In genomic region chr13:34748078-34748477, GRCh38 we compare ENCODE assay signal across 11 cellular contexts.
DNase-seq lines count a peak whose midpoint lies in the region; ATAC-seq and TF ChIP-seq lines count a peak whose summit lies in the region.
"Had no signal": no experiment of that assay in that cellular context is flagged by ENCODE, and none has a peak within 500 bp of the region (broad histone marks: within the 10 kb centered on the region; RNA-seq: fewer than 3 reads in every experiment).

No MANE protein-coding gene starts in this region.

- H3K27ac Mint-ChIP-seq in Calu3 (ENCODE audit: unreplicated experiment) (peak overlapping the region; percentile 94), mesothelial cell of epicardium (peak overlapping the region; percentile 83)
- H3K27ac Mint-ChIP-seq in natural killer cell treated with Interleukin-12 subunit alpha and Interleukin-12 subunit beta and Interleukin-15 and Interleukin-18, amount 100 ng/mL, for 72 hours = no peak overlapping the region

- H3K9me3 Mint-ChIP-seq in Calu3 (ENCODE audit: low read depth, unreplicated experiment) (peaks cover 11% of the 10 kb centered on the region), mesothelial cell of epicardium (peaks cover 29% of the 10 kb centered on the region)
- H3K9me3 Mint-ChIP-seq in natural killer cell treated with Interleukin-12 subunit alpha and Interleukin-12 subunit beta and Interleukin-15 and Interleukin-18, amount 100 ng/mL, for 72 hours = peaks cover 18% of the 10 kb centered on the region
- H3K9me3 Mint-ChIP-seq: type B pancreatic cell had no signal

- TF ChIP-seq CTCF in Calu3 (IDR thresholded peaks at IDR 0.05; ENCODE audit: unreplicated experiment) (no peak), dorsolateral prefrontal cortex (IDR thresholded peaks at IDR 0.05 in 54 of 56, conservative IDR thresholded peaks at IDR 0.05 in 2 of 56; ENCODE audit: low read depth in 1 of 56, partially characterized antibody in 56 of 56) (no peak), mesothelial cell of epicardium (IDR thresholded peaks at IDR 0.05; ENCODE audit: unreplicated experiment) (no peak)

- no peak overlapping the region for H3K4me3 Mint-ChIP-seq in Calu3 (ENCODE audit: low read depth, unreplicated experiment)
- no peak overlapping the region for H3K4me3 Mint-ChIP-seq in mesothelial cell of epicardium
- no peak overlapping the region for H3K4me3 Mint-ChIP-seq in natural killer cell treated with Interleukin-12 subunit alpha and Interleukin-12 subunit beta and Interleukin-15 and Interleukin-18, amount 100 ng/mL, for 72 hours
- H3K4me3 Mint-ChIP-seq: type B pancreatic cell had no signal

- H3K27ac ChIP-seq in dorsolateral prefrontal cortex = peak overlapping the region in 50 of 59 donors; percentile 2 to 77 (median 47)

- H3K4me3 ChIP-seq in dorsolateral prefrontal cortex = peak overlapping the region in 16 of 59 donors; percentile 1 to 39 (median 20)

- no TSS peak for BruUV-seq in Calu3 (replicated peaks; lab: Mats Ljungman, UMichigan)

- CTCF ChIA-PET in Calu3 (lab: Charles Lee) = interaction anchor here (0.6 to 1.9 kb wide), 3 partner anchors 18 to 401 kb away, joined by 3 to 5 read pairs (median 4); no protein-coding TSS in a partner anchor

- DNase-seq in Calu3 (peak; percentile 52), NCI-H1092 (lab: John Stamatoyannopoulos, UW) (peak; percentile 41), dorsolateral prefrontal cortex (peak in 3 of 10 donors; percentile 14 to 42 (median 16)), mesothelial cell of epicardium (ENCODE audit: low spot score in 2 of 2, unreplicated experiment in 2 of 2) (no peak), AG08396 (ENCODE audit: low spot score) (no peak), DMS 273 (lab: John Stamatoyannopoulos, UW; ENCODE audit: unreplicated experiment) (no peak)
- DNase-seq in natural killer cell treated with Interleukin-12 subunit alpha and Interleukin-12 subunit beta and Interleukin-15 and Interleukin-18, amount 100 ng/mL, for 72 hours (ENCODE audit: low spot score) = no peak
- DNase-seq: activated CD4-positive, alpha-beta T cell treated with anti-CD3 and anti-CD28 coated beads for 4 hours; H7 had no signal

- H3K4me1 Mint-ChIP-seq in Calu3 (ENCODE audit: low read depth, unreplicated experiment) (no peaks in the 10 kb centered on the region), mesothelial cell of epicardium (peaks cover 50% of the 10 kb centered on the region)
- no peaks in the 10 kb centered on the region for H3K4me1 Mint-ChIP-seq in natural killer cell treated with Interleukin-12 subunit alpha and Interleukin-12 subunit beta and Interleukin-15 and Interleukin-18, amount 100 ng/mL, for 72 hours (ENCODE audit: low read depth in 2 of 2)

- H3K27me3 Mint-ChIP-seq in Calu3 (ENCODE audit: unreplicated experiment) (no peaks in the 10 kb centered on the region), mesothelial cell of epicardium (ENCODE audit: low read depth) (no peaks in the 10 kb centered on the region)
- H3K27me3 Mint-ChIP-seq in natural killer cell treated with Interleukin-12 subunit alpha and Interleukin-12 subunit beta and Interleukin-15 and Interleukin-18, amount 100 ng/mL, for 72 hours = no peaks in the 10 kb centered on the region

- H3K36me3 Mint-ChIP-seq in Calu3 (ENCODE audit: insufficient read depth, unreplicated experiment) (peaks cover 12% of the 10 kb centered on the region), mesothelial cell of epicardium (peaks cover 2% of the 10 kb centered on the region)
- H3K36me3 Mint-ChIP-seq in natural killer cell treated with Interleukin-12 subunit alpha and Interleukin-12 subunit beta and Interleukin-15 and Interleukin-18, amount 100 ng/mL, for 72 hours = no peaks in the 10 kb centered on the region
- H3K36me3 Mint-ChIP-seq: type B pancreatic cell had no signal

- intact Hi-C loops in Calu3 (cut with micrococcal nuclease; ENCODE audit: unreplicated experiment) = loop anchor here (2.0 to 10.0 kb wide), 4 partner anchors 79 to 591 kb away; partner anchors contain the start of gene NBEA
- intact Hi-C loops in dorsolateral prefrontal cortex (cut with DNase I) = no loop called here

- peaks cover 0 to 4% (median 0%) of the 10 kb centered on the region in 45 donors for H3K27me3 ChIP-seq in dorsolateral prefrontal cortex

- no peak for ATAC-seq in HG02884 (IDR thresholded peaks at IDR 0.05; ENCODE audit: unreplicated experiment)
- no peak for ATAC-seq in natural killer cell treated with Interleukin-12 subunit alpha and Interleukin-12 subunit beta and Interleukin-15 and Interleukin-18, amount 100 ng/mL, for 72 hours

Comparison
In these comparisons a context has a peak if more than half of its experiments do, and no peak if none do; other contexts are left out.
1. DNase-seq: peak in Calu3 (single experiment) and NCI-H1092 (single experiment); none in mesothelial cell of epicardium (0 of 2), AG08396 (single experiment), DMS 273 (single experiment) and natural killer cell treated with Interleukin-12 subunit alpha and Interleukin-12 subunit beta and Interleukin-15 and Interleukin-18, amount 100 ng/mL, for 72 hours (single experiment).
2. H3K27ac Mint-ChIP-seq: peak in Calu3 (single experiment) and mesothelial cell of epicardium (single experiment); none in natural killer cell treated with Interleukin-12 subunit alpha and Interleukin-12 subunit beta and Interleukin-15 and Interleukin-18, amount 100 ng/mL, for 72 hours (0 of 2).